Comparison of ENCODE assay signal across 8 cellular contexts in the genomic region with DNA sequence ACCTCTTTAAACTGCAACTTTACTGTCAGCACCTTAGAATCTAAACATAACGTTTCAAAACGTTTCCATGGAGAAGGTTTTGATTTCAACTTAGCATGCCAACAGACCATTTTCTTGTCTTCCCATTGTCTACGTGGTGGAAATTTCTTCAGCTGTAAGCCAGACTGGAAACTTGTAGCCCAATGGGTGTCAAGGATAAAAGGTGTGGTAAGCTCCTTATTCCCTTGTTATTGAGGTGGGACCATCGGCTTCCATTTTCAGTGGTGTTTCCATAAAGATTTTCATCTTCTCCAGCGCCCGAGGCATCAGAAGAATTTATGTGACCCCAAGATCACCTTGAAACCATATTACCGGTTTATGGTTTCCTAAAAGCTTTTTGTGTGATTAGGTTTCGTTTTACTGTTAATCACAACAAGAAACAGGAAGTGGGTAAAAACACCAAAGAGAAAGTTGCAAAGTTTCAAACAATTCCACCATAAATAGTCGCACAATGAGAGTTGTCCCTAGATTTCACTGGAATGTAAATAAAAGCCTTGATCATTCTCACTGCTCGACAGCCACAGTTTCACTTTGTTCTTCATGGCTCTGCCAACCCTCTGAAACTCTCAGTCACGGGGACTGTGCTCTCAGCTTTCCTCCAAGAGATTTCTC.
DNase-seq lines count a peak whose midpoint lies in the region; ATAC-seq, FAIRE-seq and TF ChIP-seq lines count a peak whose summit lies in the region.

No MANE protein-coding gene starts in this region.

- BruUV-seq in MCF 10A (replicated peaks; lab: Mats Ljungman, UMichigan) (no TSS peak), HepG2 (replicated peaks; lab: Mats Ljungman, UMichigan) (no TSS peak)

- in situ Hi-C loops in HepG2 (cut with HindIII; ENCODE audit: extremely low pct_ligation_motif_present, low pct_unique_long_range_greater_than_20kb) = loop anchor here (10.0 kb wide), 1 partner anchor 370 kb away; the partner anchor contains the start of gene OPN5

- H4K20me1 ChIP-seq in HepG2 (ENCODE audit: insufficient read depth, low read length) = no peaks in the 10 kb centered on the region

- CTCF ChIA-PET in activated CD8-positive, alpha-beta memory T cell treated with anti-CD3 and anti-CD28 coated beads, Interleukin-2, amount 10 ng/mL, durations not matched to agents 7 days and 5 days (lab: Charles Lee) = interaction anchor here (0.6 to 5.4 kb wide), 13 partner anchors 8 to 366 kb away, joined by 3 to 33 read pairs (median 3); partner anchors contain the start of genes CD2AP and OPN5
- CTCF ChIA-PET in MCF 10A (lab: Yijun Ruan, JAX) (interaction anchor here (0.7 to 4.4 kb wide), 21 partner anchors 10 to 371 kb away, joined by 3 to 41 read pairs (median 4); partner anchors contain the start of gene CD2AP), HepG2 (lab: Yijun Ruan, JAX; ENCODE audit: low intra/inter-chr PET ratio, low total read pairs) (interaction anchor here (2.0 to 2.1 kb wide), 2 partner anchors 320 to 366 kb away, joined by 9 to 17 read pairs; partner anchors contain the start of gene OPN5)

- no peak for TF ChIP-seq EP300 in HepG2 (IDR thresholded peaks at IDR 0.05; ENCODE audit: low read depth in 2 of 2, low read length in 2 of 2)
- no peak for TF ChIP-seq EP300 in HepG2 (CRISPR knock-in tag; IDR thresholded peaks at IDR 0.05; ENCODE audit: borderline replicate concordance)

- no peaks in the 10 kb centered on the region for H3K27me3 ChIP-seq in HepG2 (ENCODE audit: control insufficient read depth in 1 of 2, insufficient read depth in 2 of 2, low read length in 2 of 2)
- no peaks in the 10 kb centered on the region for H3K27me3 ChIP-seq in thyroid gland

- TF ChIP-seq POLR2A in HepG2 (IDR thresholded peaks at IDR 0.05; ENCODE audit: insufficient read depth in 1 of 2, low read depth in 2 of 2, low read length in 2 of 2) = no peak
- no peak for TF ChIP-seq POLR2A in thyroid gland (IDR thresholded peaks at IDR 0.05)

- no peak for TF ChIP-seq CTCF in MCF 10A (IDR thresholded peaks at IDR 0.05; ENCODE audit: unreplicated experiment)
- TF ChIP-seq CTCF in HepG2 (CRISPR knock-in tag; IDR thresholded peaks at IDR 0.05) = no peak
- no peak for TF ChIP-seq CTCF in thyroid gland (IDR thresholded peaks at IDR 0.05)

- peak; percentile 64 for ATAC-seq in activated CD8-positive, alpha-beta memory T cell treated with anti-CD3 and anti-CD28 coated beads, Interleukin-2, amount 10 ng/mL, durations not matched to agents 7 days and 5 days
- ATAC-seq in HG02571 (IDR thresholded peaks at IDR 0.05; ENCODE audit: unreplicated experiment) = peak; percentile 57
- peak; percentile 83 for ATAC-seq in HepG2

- H3K4me3 ChIP-seq in HepG2 (replicated peaks in 1 of 3; ENCODE audit: insufficient read depth in 1 of 3, low read depth in 2 of 3, low read length in 3 of 3) (peak overlapping the region; percentile 52 to 62 (median 57)), thyroid gland (replicated peaks in 1 of 3) (peak overlapping the region in 2 of 3 donors; percentile 1 to 19)

- FAIRE-seq in HepG2 (lab: Jason Lieb, UNC) = no peak

- peak overlapping the region; percentile 93 for H2AFZ ChIP-seq in HepG2 (ENCODE audit: low read length)

- POLR2A ChIA-PET in MCF 10A (lab: Yijun Ruan, JAX) (interaction anchor here (0.6 to 2.2 kb wide), 9 partner anchors 49 to 374 kb away, joined by 3 to 29 read pairs (median 5); partner anchors contain the start of gene CD2AP), HepG2 (lab: Yijun Ruan, JAX) (interaction anchor here (1.7 kb wide), 1 partner anchor 63 kb away, joined by 8 read pairs; the partner anchor contains the start of gene CD2AP)

- under 1% methylated on average over 11 of the region's 11 CpGs for WGBS in HepG2 (ENCODE audit: low lambda C conversion rate)
- WGBS in thyroid gland, 2 donors = 38 to 46% methylated on average over 11 of the region's 11 CpGs

- H3K27ac ChIP-seq in HepG2 (ENCODE audit: extremely low read length, insufficient read depth, low read length) (no peak overlapping the region), thyroid gland (no peak overlapping the region)

- H3K36me3 Mint-ChIP-seq in activated CD8-positive, alpha-beta memory T cell treated with anti-CD3 and anti-CD28 coated beads, Interleukin-2, amount 10 ng/mL, durations not matched to agents 7 days and 5 days = peaks cover 7% of the 10 kb centered on the region
- H3K36me3 Mint-ChIP-seq in MCF 10A (ENCODE audit: insufficient read depth, unreplicated experiment) = no peaks in the 10 kb centered on the region

- peak; percentile 47 for DNase-seq in activated CD8-positive, alpha-beta memory T cell treated with anti-CD3 and anti-CD28 coated beads, Interleukin-2, amount 10 ng/mL, durations not matched to agents 7 days and 5 days
- DNase-seq in activated CD8-positive, alpha-beta memory T cell treated with anti-CD3 and anti-CD28 coated beads, Interleukin-2, amount 50 U/mL, for 48 hours = no peak
- peak; percentile 64 for DNase-seq in NAMALWA (ENCODE audit: low spot score)
- peak; percentile 37 for DNase-seq in MCF 10A (ENCODE audit: unreplicated experiment)
- peak; percentile 33 for DNase-seq in HepG2 (ENCODE audit: low spot score)
- peak in 1 of 2 donors; percentile 4 for DNase-seq in thyroid gland
- DNase-seq in posterior cingulate gyrus = no peak

- H3K4me1 ChIP-seq in HepG2 (ENCODE audit: insufficient read depth, low read length) (peaks cover 20% of the 10 kb centered on the region), thyroid gland (peaks cover 0 to 7% of the 10 kb centered on the region in 2 donors)

- H3K9me3 Mint-ChIP-seq in activated CD8-positive, alpha-beta memory T cell treated with anti-CD3 and anti-CD28 coated beads, Interleukin-2, amount 10 ng/mL, durations not matched to agents 7 days and 5 days (ENCODE audit: low read depth) = no peaks in the 10 kb centered on the region
- no peaks in the 10 kb centered on the region for H3K9me3 Mint-ChIP-seq in MCF 10A (ENCODE audit: unreplicated experiment)

- H3K27ac Mint-ChIP-seq in activated CD8-positive, alpha-beta memory T cell treated with anti-CD3 and anti-CD28 coated beads, Interleukin-2, amount 10 ng/mL, durations not matched to agents 7 days and 5 days = peak overlapping the region; percentile 90
- peak overlapping the region; percentile 94 for H3K27ac Mint-ChIP-seq in MCF 10A (ENCODE audit: low read depth, unreplicated experiment)

- H3K4me3 Mint-ChIP-seq in activated CD8-positive, alpha-beta memory T cell treated with anti-CD3 and anti-CD28 coated beads, Interleukin-2, amount 10 ng/mL, durations not matched to agents 7 days and 5 days = peak overlapping the region; percentile 73
- peak overlapping the region; percentile 68 for H3K4me3 Mint-ChIP-seq in MCF 10A (ENCODE audit: unreplicated experiment)

- H3K36me3 ChIP-seq in HepG2 (replicated peaks in 1 of 2; ENCODE audit: control insufficient read depth in 1 of 2, insufficient read depth in 2 of 2, low read length in 2 of 2) (no peaks in the 10 kb centered on the region), thyroid gland (no peaks in the 10 kb centered on the region)

- no peaks in the 10 kb centered on the region for H3K79me2 ChIP-seq in HepG2 (ENCODE audit: insufficient read depth, low read length)

- H3K9me3 ChIP-seq in HepG2 (ENCODE audit: low read length) (no peaks in the 10 kb centered on the region), thyroid gland (no peaks in the 10 kb centered on the region)

- intact Hi-C loops in MCF 10A (cut with micrococcal nuclease) (loop anchor here (1.0 to 2.0 kb wide), 4 partner anchors 64 to 366 kb away; no protein-coding TSS in a partner anchor), HepG2 (cut with micrococcal nuclease; ENCODE audit: unreplicated experiment) (loop anchor here (1.0 to 10.0 kb wide), 6 partner anchors 43 to 1350 kb away; no protein-coding TSS in a partner anchor), thyroid gland (cut with DNase I) (no loop called here), posterior cingulate gyrus (cut with DNase I) (loop anchor here (5.0 to 10.0 kb wide), 2 partner anchors 218 to 850 kb away; no protein-coding TSS in a partner anchor)

- no peak for TF ChIP-seq RAD21 in HepG2 (CRISPR knock-in tag; IDR thresholded peaks at IDR 0.05)

- H3K4me1 Mint-ChIP-seq in activated CD8-positive, alpha-beta memory T cell treated with anti-CD3 and anti-CD28 coated beads, Interleukin-2, amount 10 ng/mL, durations not matched to agents 7 days and 5 days = peaks cover 24% of the 10 kb centered on the region
- H3K4me1 Mint-ChIP-seq in MCF 10A (ENCODE audit: insufficient read depth, unreplicated experiment) = peaks cover 18% of the 10 kb centered on the region

- H3K27me3 Mint-ChIP-seq in activated CD8-positive, alpha-beta memory T cell treated with anti-CD3 and anti-CD28 coated beads, Interleukin-2, amount 10 ng/mL, durations not matched to agents 7 days and 5 days = peaks cover 12% of the 10 kb centered on the region
- no peaks in the 10 kb centered on the region for H3K27me3 Mint-ChIP-seq in MCF 10A (ENCODE audit: insufficient read depth, unreplicated experiment)

- peak overlapping the region; percentile 61 for H3K9ac ChIP-seq in HepG2 (ENCODE audit: insufficient read depth, low read depth, low read length)

- peak overlapping the region; percentile 85 for H3K4me2 ChIP-seq in HepG2 (ENCODE audit: low read depth, low read length)

TF ChIP-seq in HepG2, 621 proteins besides CTCF, POLR2A, EP300 and RAD21 (continues in another document):
- TF ChIP-seq ZNF230 (CRISPR knock-in tag; IDR thresholded peaks at IDR 0.05) (no peak), ZNF749 (CRISPR knock-in tag; IDR thresholded peaks at IDR 0.05; ENCODE audit: borderline replicate concordance) (no peak), SOX6 (IDR thresholded peaks at IDR 0.05) (no peak), SOX6 (CRISPR knock-in tag; IDR thresholded peaks at IDR 0.05) (0 out of 2 replicates have a peak, but pooled peaks have one; percentile 15), FOSL1 (CRISPR knock-in tag; IDR thresholded peaks at IDR 0.05; ENCODE audit: borderline replicate concordance) (no peak), ZNF644 (CRISPR knock-in tag; IDR thresholded peaks at IDR 0.05; ENCODE audit: low read depth) (peak; percentile 6; the same call in 1 of the 2 replicates), TEAD3 (CRISPR knock-in tag; optimal IDR thresholded peaks at IDR 0.05; ENCODE audit: borderline replicate concordance) (peak; percentile 45), KMT2B (CRISPR knock-in tag; IDR thresholded peaks at IDR 0.05) (no peak; the same call in 1 of the 2 replicates)
- TF ChIP-seq, protein P1, sequence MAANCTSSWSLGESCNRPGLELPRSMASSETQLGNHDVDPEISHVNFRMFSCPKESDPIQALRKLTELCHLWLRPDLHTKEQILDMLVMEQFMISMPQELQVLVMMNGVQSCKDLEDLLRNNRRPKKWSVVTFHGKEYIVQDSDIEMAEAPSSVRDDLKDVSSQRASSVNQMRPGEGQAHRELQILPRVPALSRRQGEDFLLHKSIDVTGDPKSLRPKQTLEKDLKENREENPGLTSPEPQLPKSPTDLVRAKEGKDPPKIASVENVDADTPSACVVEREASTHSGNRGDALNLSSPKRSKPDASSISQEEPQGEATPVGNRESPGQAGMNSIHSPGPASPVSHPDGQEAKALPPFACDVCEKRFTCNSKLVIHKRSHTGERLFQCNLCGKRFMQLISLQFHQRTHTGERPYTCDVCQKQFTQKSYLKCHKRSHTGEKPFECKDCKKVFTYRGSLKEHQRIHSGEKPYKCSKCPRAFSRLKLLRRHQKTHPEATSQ (CRISPR knock-in tag; IDR thresholded peaks at IDR 0.05; ENCODE audit: borderline replicate concordance) = 0 out of 2 replicates have a peak, but pooled peaks have one; percentile 21

Comparison
In these comparisons a context has a peak if more than half of its experiments do, and no peak if none do; other contexts are left out.
1. DNase-seq: peak in activated CD8-positive, alpha-beta memory T cell treated with anti-CD3 and anti-CD28 coated beads, Interleukin-2, amount 10 ng/mL, durations not matched to agents 7 days and 5 days (single experiment), NAMALWA (single experiment), MCF 10A (single experiment) and HepG2 (single experiment); none in activated CD8-positive, alpha-beta memory T cell treated with anti-CD3 and anti-CD28 coated beads, Interleukin-2, amount 50 U/mL, for 48 hours (single experiment) and posterior cingulate gyrus (0 of 10).
2. Peak in every context shown above with its lines, with median percentiles within 50 percentile points of each other: ATAC-seq.